In genomic region chr4:188130355-188130754, GRCh38 we compare ENCODE assay signal across 23 cellular contexts. TPM values are rescaled to one million over a fixed set of nuclear protein-coding genes. Genes with fewer than 3 reads are reported as not detected.
"Had no signal": no experiment of that assay in that cellular context is flagged by ENCODE, and none has a peak within 500 bp of the region (broad histone marks: within the 10 kb centered on the region; RNA-seq: fewer than 3 reads in every experiment).

No MANE protein-coding gene starts in this region.

- H3K4me3 ChIP-seq: esophagus muscularis mucosa, hepatocyte, tibial artery had no signal

- H3K27me3 ChIP-seq: esophagus muscularis mucosa, hepatocyte, tibial artery had no signal

- H2AFZ ChIP-seq: hepatocyte had no signal

- H3K4me2 ChIP-seq: hepatocyte had no signal

- H3K9me3 ChIP-seq: esophagus muscularis mucosa, tibial artery had no signal

- H3K27ac ChIP-seq: esophagus muscularis mucosa, hepatocyte, tibial artery had no signal

- H3K79me2 ChIP-seq: hepatocyte had no signal

- DNase-seq: activated CD4-positive, alpha-beta T cell treated with anti-CD3 and anti-CD28 coated beads, Interleukin-2, amount 10 ng/mL, durations not matched to agents 7 days and 5 days; activated CD8-positive, alpha-beta T cell treated with anti-CD3 and anti-CD28 coated beads, Interleukin-2, amount 10 ng/mL, durations not matched to agents 7 days and 5 days; activated naive CD4-positive, alpha-beta T cell treated with Interleukin-2 at 50 U/mL for 16 hours; activated naive CD8-positive, alpha-beta T cell treated with anti-CD3 and anti-CD28 coated beads, Interleukin-2, amount 10 ng/mL, durations not matched to agents 7 days and 5 days; activated T-cell treated with anti-CD3 and anti-CD28 coated beads, Interleukin-2, amount 50 U/mL, for 24 hours; amygdala; left cardiac atrium; natural killer cell; posterior cingulate gyrus; stimulated activated CD4-positive, alpha-beta T cell treated with anti-CD3 and anti-CD28 coated beads, Interleukin-2, amount 100 ng/mL, for 24 hours; stimulated activated naive CD4-positive, alpha-beta T cell treated with Interleukin-2 at 50 U/mL for 16 hours; T1000; tibial artery had no signal

- H3K36me3 ChIP-seq: esophagus muscularis mucosa, tibial artery had no signal

- ATAC-seq: activated CD4-positive, CD25-positive, alpha-beta regulatory T cell treated with anti-CD3 and anti-CD28 coated beads, Interleukin-2, amount 50 U/mL, for 24 hours; activated CD8-positive, alpha-beta T cell treated with anti-CD3 and anti-CD28 coated beads, Interleukin-2, amount 10 ng/mL, durations not matched to agents 7 days and 5 days; left cardiac atrium; natural killer cell had no signal

RNA-seq across cellular contexts. Expression of gene TRIML1, which starts 8.9 kb away (rescaled TPM):
- total RNA-seq: activated CD4-positive, alpha-beta T cell treated with anti-CD3 and anti-CD28 coated beads, Interleukin-2, amount 10 ng/mL, durations not matched to agents 7 days and 5 days; activated CD8-positive, alpha-beta T cell treated with anti-CD3 and anti-CD28 coated beads, Interleukin-2, amount 10 ng/mL, durations not matched to agents 7 days and 5 days; activated naive CD8-positive, alpha-beta T cell treated with anti-CD3 and anti-CD28 coated beads, Interleukin-2, amount 10 ng/mL, durations not matched to agents 7 days and 5 days; activated T-helper 2 cell treated with anti-CD3 and anti-CD28 coated beads, Interferon-gamma antibody, Interleukin-2, Interleukin-4, amounts not matched to agents 10 μg/mL and 5 μg/mL and 100 μg/mL, durations not matched to agents 14 hours and 24 hours and 36 hours; cardiac septum; esophagus muscularis mucosa; hepatocyte; left cardiac atrium; lower leg skin; mesenteric fat pad; natural killer cell; renal cortical epithelial cell; subcutaneous adipose tissue; urinary bladder had no signal
- polyA plus RNA-seq: hepatocyte, urinary bladder had no signal

RNA-seq across cellular contexts. Expression of gene TRIML2, which starts 21.0 kb away (rescaled TPM):
- total RNA-seq: activated CD4-positive, alpha-beta T cell treated with anti-CD3 and anti-CD28 coated beads, Interleukin-2, amount 10 ng/mL, durations not matched to agents 7 days and 5 days; activated CD8-positive, alpha-beta T cell treated with anti-CD3 and anti-CD28 coated beads, Interleukin-2, amount 10 ng/mL, durations not matched to agents 7 days and 5 days; activated naive CD8-positive, alpha-beta T cell treated with anti-CD3 and anti-CD28 coated beads, Interleukin-2, amount 10 ng/mL, durations not matched to agents 7 days and 5 days; activated T-helper 2 cell treated with anti-CD3 and anti-CD28 coated beads, Interferon-gamma antibody, Interleukin-2, Interleukin-4, amounts not matched to agents 10 μg/mL and 5 μg/mL and 100 μg/mL, durations not matched to agents 14 hours and 24 hours and 36 hours; cardiac septum; left cardiac atrium; lower leg skin; mesenteric fat pad; natural killer cell; renal cortical epithelial cell; subcutaneous adipose tissue; urinary bladder had no signal
- polyA plus RNA-seq: hepatocyte, urinary bladder had no signal
